ENCODE assay signal across 9 cellular contexts in the genomic region with DNA sequence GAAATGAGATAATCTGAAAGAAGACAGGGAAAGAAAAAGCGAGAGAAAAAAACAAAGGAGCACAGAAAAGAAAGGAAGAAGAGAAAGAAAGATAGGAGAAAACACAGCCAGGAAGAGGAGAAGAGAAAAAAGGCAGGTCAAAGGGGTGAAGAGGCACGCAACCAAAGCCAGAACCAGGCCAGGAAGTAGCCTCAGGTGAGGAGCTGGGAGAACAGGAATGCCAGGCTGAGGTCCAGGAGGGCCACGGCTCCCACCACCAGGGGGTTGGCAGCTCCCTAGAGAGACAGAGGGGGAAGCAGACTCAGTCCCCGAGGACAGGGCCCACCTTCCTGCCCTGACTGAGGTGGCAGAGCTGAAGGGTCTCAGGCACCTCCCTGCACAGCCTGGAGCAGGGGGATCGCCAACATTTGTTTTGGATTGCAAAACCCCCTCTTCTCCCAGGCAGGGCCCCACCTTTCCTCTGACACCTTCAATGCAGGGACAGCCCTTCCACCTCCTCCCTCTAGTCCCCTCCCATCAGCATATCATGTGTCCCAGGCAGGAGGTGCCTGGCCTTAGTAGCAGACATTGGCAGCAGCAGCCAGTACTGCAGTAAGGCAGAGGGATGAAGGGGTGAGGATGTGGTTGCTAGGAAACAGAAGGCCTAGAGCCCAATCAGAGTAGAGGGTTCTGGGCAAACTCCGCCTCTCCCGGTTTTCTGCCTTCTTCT. TPM values are rescaled to one million over a fixed set of nuclear protein-coding genes. Genes with fewer than 3 reads are reported as not detected.
A peak's percentile ranks its signal among the peaks of the same experiment; 100 is the strongest.
DNase-seq lines count a peak whose midpoint lies in the region; ATAC-seq and TF ChIP-seq lines count a peak whose summit lies in the region.
"Had no signal": no experiment of that assay in that cellular context is flagged by ENCODE, and none has a peak within 500 bp of the region (broad histone marks: within the 10 kb centered on the region; RNA-seq: fewer than 3 reads in every experiment).

No MANE protein-coding gene starts in this region.

- peaks cover 21% of the 10 kb centered on the region for H3K27me3 Mint-ChIP-seq in glutamatergic neuron (ENCODE audit: unreplicated experiment)

- in situ Hi-C loops in GM13976 (cut with MboI; ENCODE audit: low sequenced_read_pairs, unreplicated experiment), result no loop called here

- H3K4me3 Mint-ChIP-seq in glutamatergic neuron (ENCODE audit: unreplicated experiment), result peak overlapping the region; percentile 60

- peaks cover 12% of the 10 kb centered on the region for H3K9me3 Mint-ChIP-seq in glutamatergic neuron (ENCODE audit: unreplicated experiment)

- H3K4me1 Mint-ChIP-seq in glutamatergic neuron (ENCODE audit: low read depth, unreplicated experiment), result peaks cover 22% of the 10 kb centered on the region

- H3K27ac Mint-ChIP-seq in glutamatergic neuron (ENCODE audit: unreplicated experiment), result peak overlapping the region; percentile 77

- TF ChIP-seq CTCF in GM13976 (IDR thresholded peaks at IDR 0.05; ENCODE audit: borderline replicate concordance, control extremely low read depth, extremely low read depth, insufficient read depth, missing control alignments), result no peak
- TF ChIP-seq CTCF in glutamatergic neuron (IDR thresholded peaks at IDR 0.05; ENCODE audit: partially characterized antibody, unreplicated experiment), result no peak

- no peak for ATAC-seq in HG03139 (IDR thresholded peaks at IDR 0.05; ENCODE audit: unreplicated experiment)
- no peak for ATAC-seq in HG02678 (IDR thresholded peaks at IDR 0.05; ENCODE audit: unreplicated experiment)
- ATAC-seq in HG03432 (IDR thresholded peaks at IDR 0.05; ENCODE audit: unreplicated experiment), result no peak

- H3K36me3 Mint-ChIP-seq in glutamatergic neuron (ENCODE audit: unreplicated experiment), result peaks cover 9% of the 10 kb centered on the region

- DNase-seq in A172 (ENCODE audit: low spot score), result peak; percentile 32
- peak; percentile 54 for DNase-seq in GM13976 (ENCODE audit: low spot score)
- peak; percentile 28 for DNase-seq in RKO (ENCODE audit: low spot score)
- peak; percentile 46 for DNase-seq in glutamatergic neuron
- no peak for DNase-seq in NCI-H187 (lab: John Stamatoyannopoulos, UW)
- DNase-seq: stimulated activated CD4-positive, alpha-beta T cell treated with anti-CD3 and anti-CD28 coated beads, Interleukin-2, amount 100 ng/mL, for 48 hours had no signal

RNA-seq across cellular contexts. Expression of gene AP1G2, which starts 2.0 kb away (rescaled TPM):
- 6.0 and 16.6 TPM in 2 replicates for total RNA-seq in A172 (2014; rRNA removed; shearing (Covaris generic))
- total RNA-seq in glutamatergic neuron (ENCODE audit: unreplicated experiment), result 105 TPM

RNA-seq across cellular contexts. Expression of gene JPH4, which starts 9.0 kb away (rescaled TPM):
- not detected in 2 replicates for total RNA-seq in A172 (2014; rRNA removed; shearing (Covaris generic))
- total RNA-seq in glutamatergic neuron (ENCODE audit: unreplicated experiment), result 52.7 TPM

RNA-seq across cellular contexts. Expression of gene THTPA, which starts 13.5 kb away (rescaled TPM):
- total RNA-seq in A172 (2014; rRNA removed; shearing (Covaris generic)), result 5.0 and 5.2 TPM in 2 replicates
- 19.3 TPM for total RNA-seq in glutamatergic neuron (ENCODE audit: unreplicated experiment)

RNA-seq across cellular contexts. Expression of gene ZFHX2, which starts 18.0 kb away (rescaled TPM):
- 0.29 TPM in 2 replicates for total RNA-seq in A172 (2014; rRNA removed; shearing (Covaris generic))
- total RNA-seq in glutamatergic neuron (ENCODE audit: unreplicated experiment), result 39.1 TPM

Comparison
In these comparisons a context has a peak if more than half of its experiments do, and no peak if none do; other contexts are left out.
1. DNase-seq: peak in A172 (single experiment), GM13976 (single experiment), RKO (single experiment) and glutamatergic neuron (single experiment); none in NCI-H187 (0 of 2).
2. RNA of gene JPH4, which starts 9.0 kb away (total RNA-seq): 52.7 TPM in glutamatergic neuron (single experiment); not detected in A172; every median in the first group is over 10 times any median in the second.